In genomic region chr5:83003791-83004190, GRCh38 we compare ENCODE assay signal across 27 cellular contexts.
"Had no signal": no experiment of that assay in that cellular context is flagged by ENCODE, and none has a peak within 500 bp of the region (broad histone marks: within the 10 kb centered on the region; RNA-seq: fewer than 3 reads in every experiment).

No MANE protein-coding gene starts in this region.

- H3K27ac Mint-ChIP-seq: activated CD4-positive, alpha-beta memory T cell treated with anti-CD3 and anti-CD28 coated beads, Interleukin-2, amount 10 ng/mL, durations not matched to agents 7 days and 5 days; activated CD4-positive, alpha-beta T cell treated with anti-CD3 and anti-CD28 coated beads for 36 hours; activated naive CD4-positive, alpha-beta T cell treated with anti-CD3 and anti-CD28 coated beads for 36 hours; activated naive CD8-positive, alpha-beta T cell; activated T-helper 17 cell treated with anti-CD3 and anti-CD28 coated beads, Interleukin-2, amount 50 U/mL, for 72 hours; T-cell had no signal

- H3K4me1 Mint-ChIP-seq: activated CD4-positive, alpha-beta memory T cell treated with anti-CD3 and anti-CD28 coated beads, Interleukin-2, amount 10 ng/mL, durations not matched to agents 7 days and 5 days; activated CD4-positive, alpha-beta T cell treated with anti-CD3 and anti-CD28 coated beads for 36 hours; activated T-helper 17 cell treated with anti-CD3 and anti-CD28 coated beads, Interleukin-2, amount 50 U/mL, for 72 hours; central memory CD8-positive, alpha-beta T cell; T-cell had no signal

- H3K4me3 Mint-ChIP-seq: activated CD4-positive, alpha-beta memory T cell treated with anti-CD3 and anti-CD28 coated beads, Interleukin-2, amount 10 ng/mL, durations not matched to agents 7 days and 5 days; activated CD4-positive, alpha-beta T cell treated with anti-CD3 and anti-CD28 coated beads for 36 hours; activated naive CD4-positive, alpha-beta T cell treated with anti-CD3 and anti-CD28 coated beads for 36 hours; activated naive CD8-positive, alpha-beta T cell; activated T-helper 17 cell treated with anti-CD3 and anti-CD28 coated beads, Interleukin-2, amount 50 U/mL, for 72 hours; brain; central memory CD8-positive, alpha-beta T cell; T-cell had no signal

- FAIRE-seq: astrocyte, RCC 7860, TTC549 had no signal

- H3K9me3 Mint-ChIP-seq: activated CD4-positive, alpha-beta memory T cell treated with anti-CD3 and anti-CD28 coated beads, Interleukin-2, amount 10 ng/mL, durations not matched to agents 7 days and 5 days; activated naive CD4-positive, alpha-beta T cell treated with anti-CD3 and anti-CD28 coated beads for 36 hours; activated T-helper 17 cell treated with anti-CD3 and anti-CD28 coated beads, Interleukin-2, amount 50 U/mL, for 72 hours; brain; central memory CD8-positive, alpha-beta T cell; T-cell had no signal

- H3K36me3 Mint-ChIP-seq: activated naive CD8-positive, alpha-beta T cell; brain; T-cell had no signal

- ATAC-seq: activated CD4-positive, alpha-beta T cell treated with anti-CD3 and anti-CD28 coated beads for 36 hours; activated T-helper 17 cell treated with anti-CD3 and anti-CD28 coated beads, Interleukin-2, amount 50 U/mL, for 72 hours; PC-3; T-cell had no signal

- DNase-seq: activated CD4-positive, alpha-beta memory T cell treated with anti-CD3 and anti-CD28 coated beads, Interleukin-2, amount 10 ng/mL, durations not matched to agents 7 days and 5 days; activated CD4-positive, alpha-beta T cell treated with anti-CD3 and anti-CD28 coated beads for 36 hours; activated CD4-positive, alpha-beta T cell treated with anti-CD3 and anti-CD28 coated beads, Interleukin-2, amount 50 U/mL, for 1 hour; activated gamma-delta T cell; activated naive CD4-positive, alpha-beta T cell treated with anti-CD3 and anti-CD28 coated beads for 36 hours; activated T-cell treated with anti-CD3 and anti-CD28 coated beads for 4 hours; activated T-cell treated with anti-CD3 and anti-CD28 coated beads, Interleukin-2, amount 50 U/mL, for 48 hours; amygdala; Kasumi-1; NCI-H146; NCI-H187 treated with DMSO at 0.1 percent for 48 hours; NCI-H2081 treated with DMSO at 0.1 percent for 48 hours; NCI-H446; NCI-H524; PC-3; SHP77; T-cell; T-helper 2 cell; T1000 had no signal

- H3K27me3 Mint-ChIP-seq: activated CD4-positive, alpha-beta memory T cell treated with anti-CD3 and anti-CD28 coated beads, Interleukin-2, amount 10 ng/mL, durations not matched to agents 7 days and 5 days; activated CD4-positive, alpha-beta T cell treated with anti-CD3 and anti-CD28 coated beads for 36 hours; brain had no signal

- H3K27ac ChIP-seq: VCaP had no signal
